ENCODE assay signal across 30 cellular contexts in genomic region chr3:116045251-116045770, GRCh38.
"Had no signal": no experiment of that assay in that cellular context is flagged by ENCODE, and none has a peak within 500 bp of the region (broad histone marks: within the 10 kb centered on the region; RNA-seq: fewer than 3 reads in every experiment).

No MANE protein-coding gene starts in this region.

- H3K9me3 ChIP-seq: ascending aorta, breast epithelium, esophagus squamous epithelium, gastroesophageal sphincter had no signal

- H3K27me3 ChIP-seq: ascending aorta, breast epithelium, cardiac muscle cell, dorsolateral prefrontal cortex, esophagus squamous epithelium, gastroesophageal sphincter had no signal

- H3K4me1 Mint-ChIP-seq: activated CD4-positive, alpha-beta memory T cell treated with anti-CD3 and anti-CD28 coated beads, Interleukin-2, amount 10 ng/mL, durations not matched to agents 7 days and 5 days; activated CD4-positive, alpha-beta T cell treated with anti-CD3 and anti-CD28 coated beads, Interleukin-2, amount 10 ng/mL, durations not matched to agents 7 days and 5 days; activated naive CD4-positive, alpha-beta T cell treated with anti-CD3 and anti-CD28 coated beads, Interleukin-2, amount 10 ng/mL, durations not matched to agents 7 days and 5 days; activated naive CD8-positive, alpha-beta T cell treated with anti-CD3 and anti-CD28 coated beads, Interleukin-2, amount 10 ng/mL, durations not matched to agents 7 days and 5 days had no signal

- DNase-seq: activated CD4-positive, alpha-beta memory T cell treated with anti-CD3 and anti-CD28 coated beads, Interleukin-2, amount 10 ng/mL, durations not matched to agents 7 days and 5 days; activated CD4-positive, alpha-beta T cell treated with anti-CD3 and anti-CD28 coated beads for 1 hour; activated CD4-positive, alpha-beta T cell treated with anti-CD3 and anti-CD28 coated beads for 4 hours; activated CD4-positive, alpha-beta T cell treated with anti-CD3 and anti-CD28 coated beads, Interleukin-2, amount 10 ng/mL, durations not matched to agents 7 days and 5 days; activated CD4-positive, alpha-beta T cell treated with anti-CD3 and anti-CD28 coated beads, Interleukin-2, amount 50 U/mL, for 4 hours; activated CD8-positive, alpha-beta memory T cell treated with anti-CD3 and anti-CD28 coated beads, Interleukin-2, amount 50 U/mL, for 48 hours; activated gamma-delta T cell; activated naive CD4-positive, alpha-beta T cell; activated naive CD4-positive, alpha-beta T cell treated with anti-CD3 and anti-CD28 coated beads, Interleukin-2, amount 10 ng/mL, durations not matched to agents 7 days and 5 days; activated naive CD8-positive, alpha-beta T cell treated with anti-CD3 and anti-CD28 coated beads, Interleukin-2, amount 10 ng/mL, durations not matched to agents 7 days and 5 days; activated T-cell treated with anti-CD3 and anti-CD28 coated beads for 4 hours; activated T-cell treated with anti-CD3 and anti-CD28 coated beads, Interleukin-2, amount 50 U/mL, for 24 hours; activated T-cell treated with anti-CD3 and anti-CD28 coated beads, Interleukin-2, amount 50 U/mL, for 72 hours; central memory CD4-positive, alpha-beta T cell; effector CD4-positive, alpha-beta T cell; effector memory CD8-positive, alpha-beta T cell; esophagus squamous epithelium; foreskin melanocyte; head of caudate nucleus; T-helper 2 cell had no signal

- H3K4me1 ChIP-seq: ascending aorta, breast epithelium, esophagus squamous epithelium had no signal

- H3K27me3 Mint-ChIP-seq: activated CD4-positive, alpha-beta memory T cell treated with anti-CD3 and anti-CD28 coated beads, Interleukin-2, amount 10 ng/mL, durations not matched to agents 7 days and 5 days; activated CD4-positive, alpha-beta T cell treated with anti-CD3 and anti-CD28 coated beads, Interleukin-2, amount 10 ng/mL, durations not matched to agents 7 days and 5 days; activated naive CD4-positive, alpha-beta T cell treated with anti-CD3 and anti-CD28 coated beads, Interleukin-2, amount 10 ng/mL, durations not matched to agents 7 days and 5 days; activated naive CD8-positive, alpha-beta T cell treated with anti-CD3 and anti-CD28 coated beads, Interleukin-2, amount 10 ng/mL, durations not matched to agents 7 days and 5 days; activated T-cell treated with anti-CD3 and anti-CD28 coated beads, Interleukin-2, amount 50 U/mL, for 24 hours; brain; dendritic cell treated with granulocyte-macrophage colony-stimulating factor and Interleukin-4, amounts not matched to agents 40 ng/mL and 50 ng/mL, for 4 days; effector memory CD8-positive, alpha-beta T cell had no signal

- H3K27ac ChIP-seq: ascending aorta, breast epithelium, cardiac muscle cell, coronary artery, esophagus squamous epithelium, gastroesophageal sphincter had no signal

- H3K27ac Mint-ChIP-seq: activated CD4-positive, alpha-beta memory T cell treated with anti-CD3 and anti-CD28 coated beads, Interleukin-2, amount 10 ng/mL, durations not matched to agents 7 days and 5 days; activated CD4-positive, alpha-beta T cell treated with anti-CD3 and anti-CD28 coated beads, Interleukin-2, amount 10 ng/mL, durations not matched to agents 7 days and 5 days; activated naive CD4-positive, alpha-beta T cell treated with anti-CD3 and anti-CD28 coated beads, Interleukin-2, amount 10 ng/mL, durations not matched to agents 7 days and 5 days; activated naive CD4-positive, alpha-beta T cell treated with anti-CD3 and anti-CD28 coated beads, Interleukin-2, amount 50 U/mL, for 72 hours; activated naive CD8-positive, alpha-beta T cell treated with anti-CD3 and anti-CD28 coated beads, Interleukin-2, amount 10 ng/mL, durations not matched to agents 7 days and 5 days; activated T-cell treated with anti-CD3 and anti-CD28 coated beads, Interleukin-2, amount 50 U/mL, for 24 hours; activated T-cell treated with anti-CD3 and anti-CD28 coated beads, Interleukin-2, amount 50 U/mL, for 72 hours; dendritic cell treated with granulocyte-macrophage colony-stimulating factor and Interleukin-4, amounts not matched to agents 40 ng/mL and 50 ng/mL, for 4 days; effector memory CD8-positive, alpha-beta T cell; WTC11 had no signal

- H3K4me3 Mint-ChIP-seq: activated CD4-positive, alpha-beta memory T cell treated with anti-CD3 and anti-CD28 coated beads, Interleukin-2, amount 10 ng/mL, durations not matched to agents 7 days and 5 days; activated CD4-positive, alpha-beta T cell treated with anti-CD3 and anti-CD28 coated beads, Interleukin-2, amount 10 ng/mL, durations not matched to agents 7 days and 5 days; activated naive CD4-positive, alpha-beta T cell treated with anti-CD3 and anti-CD28 coated beads, Interleukin-2, amount 10 ng/mL, durations not matched to agents 7 days and 5 days; activated naive CD8-positive, alpha-beta T cell treated with anti-CD3 and anti-CD28 coated beads, Interleukin-2, amount 10 ng/mL, durations not matched to agents 7 days and 5 days; activated T-cell treated with anti-CD3 and anti-CD28 coated beads, Interleukin-2, amount 50 U/mL, for 24 hours; activated T-cell treated with anti-CD3 and anti-CD28 coated beads, Interleukin-2, amount 50 U/mL, for 72 hours; dendritic cell treated with granulocyte-macrophage colony-stimulating factor and Interleukin-4, amounts not matched to agents 40 ng/mL and 50 ng/mL, for 4 days; effector memory CD8-positive, alpha-beta T cell; WTC11 had no signal

- H3K4me3 ChIP-seq: ascending aorta, breast epithelium, cardiac muscle cell, coronary artery, dorsolateral prefrontal cortex, esophagus squamous epithelium, gastroesophageal sphincter had no signal

- H3K9me3 Mint-ChIP-seq: activated CD4-positive, alpha-beta memory T cell treated with anti-CD3 and anti-CD28 coated beads, Interleukin-2, amount 10 ng/mL, durations not matched to agents 7 days and 5 days; activated CD4-positive, alpha-beta T cell treated with anti-CD3 and anti-CD28 coated beads, Interleukin-2, amount 10 ng/mL, durations not matched to agents 7 days and 5 days; activated naive CD4-positive, alpha-beta T cell treated with anti-CD3 and anti-CD28 coated beads, Interleukin-2, amount 50 U/mL, for 72 hours; activated naive CD8-positive, alpha-beta T cell treated with anti-CD3 and anti-CD28 coated beads, Interleukin-2, amount 10 ng/mL, durations not matched to agents 7 days and 5 days; brain; effector memory CD8-positive, alpha-beta T cell; WTC11 had no signal

- H3K36me3 ChIP-seq: ascending aorta, breast epithelium, cardiac muscle cell, esophagus squamous epithelium, gastroesophageal sphincter had no signal

- H3K36me3 Mint-ChIP-seq: activated naive CD4-positive, alpha-beta T cell treated with anti-CD3 and anti-CD28 coated beads, Interleukin-2, amount 10 ng/mL, durations not matched to agents 7 days and 5 days; activated naive CD4-positive, alpha-beta T cell treated with anti-CD3 and anti-CD28 coated beads, Interleukin-2, amount 50 U/mL, for 72 hours; activated naive CD8-positive, alpha-beta T cell treated with anti-CD3 and anti-CD28 coated beads, Interleukin-2, amount 10 ng/mL, durations not matched to agents 7 days and 5 days; brain; WTC11 had no signal

- ATAC-seq: activated naive CD4-positive, alpha-beta T cell treated with anti-CD3 and anti-CD28 coated beads, Interleukin-2, amount 50 U/mL, for 72 hours; activated T-cell treated with anti-CD3 and anti-CD28 coated beads, Interleukin-2, amount 50 U/mL, for 72 hours; effector memory CD8-positive, alpha-beta T cell; gastroesophageal sphincter; WTC11 had no signal
